In genomic region chr9:71594566-71594965, GRCh38 we compare ENCODE assay signal across 28 cellular contexts.
"Had no signal": no experiment of that assay in that cellular context is flagged by ENCODE, and none has a peak within 500 bp of the region (broad histone marks: within the 10 kb centered on the region; RNA-seq: fewer than 3 reads in every experiment).

No MANE protein-coding gene starts in this region.

- H3K27ac ChIP-seq: left lung, lower lobe of right lung, pancreas, prostate gland, skin epidermis, spleen, suprapubic skin, thoracic aorta, tibial artery, upper lobe of right lung, uterus had no signal

- H3K36me3 ChIP-seq: left lung, lower lobe of right lung, pancreas, prostate gland, spleen, suprapubic skin, thoracic aorta, tibial artery, upper lobe of right lung, uterus had no signal

- H3K4me1 ChIP-seq: left lung, lower lobe of right lung, pancreas, prostate gland, spleen, suprapubic skin, tibial artery, upper lobe of right lung, uterus had no signal

- H3K36me3 Mint-ChIP-seq: naive thymus-derived CD8-positive, alpha-beta T cell; stimulated activated effector memory CD8-positive, alpha-beta T cell treated with anti-CD3 and anti-CD28 coated beads, Interleukin-12 subunit alpha, Interleukin-12 subunit beta, amount 100 ng/mL, for 72 hours had no signal

- H3K27ac Mint-ChIP-seq: immature natural killer cell; naive thymus-derived CD8-positive, alpha-beta T cell; stimulated activated effector memory CD8-positive, alpha-beta T cell treated with anti-CD3 and anti-CD28 coated beads, Interleukin-12 subunit alpha, Interleukin-12 subunit beta, amount 100 ng/mL, for 72 hours; stimulated activated naive CD8-positive, alpha-beta T cell treated with anti-CD3 and anti-CD28 coated beads, Interleukin-15, Interleukin-2, amounts not matched to agents 100 ng/mL and 50 ng/mL, for 24 hours had no signal

- DNase-seq: hypothalamus; immature natural killer cell; kidney; left colon; left lung; lower lobe of right lung; naive thymus-derived CD8-positive, alpha-beta T cell; nucleus accumbens; pancreas; posterior cingulate gyrus; retina; right cardiac atrium; spleen; stimulated activated CD4-positive, alpha-beta T cell treated with anti-CD3 and anti-CD28 coated beads, Interleukin-4, amount 100 ng/mL, for 24 hours; stimulated activated naive CD4-positive, alpha-beta T cell; tibial artery; trophoblast cell; upper lobe of right lung; uterus had no signal

- H3K9me3 Mint-ChIP-seq: naive thymus-derived CD8-positive, alpha-beta T cell; stimulated activated effector memory CD8-positive, alpha-beta T cell treated with anti-CD3 and anti-CD28 coated beads, Interleukin-12 subunit alpha, Interleukin-12 subunit beta, amount 100 ng/mL, for 72 hours; stimulated activated naive CD8-positive, alpha-beta T cell treated with anti-CD3 and anti-CD28 coated beads, Interleukin-15, Interleukin-2, amounts not matched to agents 100 ng/mL and 50 ng/mL, for 24 hours had no signal

- H3K27me3 ChIP-seq: left lung, pancreas, suprapubic skin, tibial artery, upper lobe of right lung, uterus had no signal

- H3K4me1 Mint-ChIP-seq: immature natural killer cell; naive thymus-derived CD8-positive, alpha-beta T cell; neural crest cell; stimulated activated effector memory CD8-positive, alpha-beta T cell treated with anti-CD3 and anti-CD28 coated beads, Interleukin-12 subunit alpha, Interleukin-12 subunit beta, amount 100 ng/mL, for 72 hours had no signal

- H3K9me3 ChIP-seq: left lung, lower lobe of right lung, pancreas, prostate gland, spleen, suprapubic skin, thoracic aorta, tibial artery, upper lobe of right lung, uterus had no signal

- FAIRE-seq: islet of Langerhans, kidney, pancreas had no signal

- H3K4me3 ChIP-seq: left lung, lower lobe of right lung, pancreas, prostate gland, skin epidermis, spleen, suprapubic skin, thoracic aorta, tibial artery, upper lobe of right lung, uterus had no signal

- H3K4me3 Mint-ChIP-seq: immature natural killer cell; naive thymus-derived CD8-positive, alpha-beta T cell; nephron; neural crest cell; stimulated activated effector memory CD8-positive, alpha-beta T cell treated with anti-CD3 and anti-CD28 coated beads, Interleukin-12 subunit alpha, Interleukin-12 subunit beta, amount 100 ng/mL, for 72 hours; stimulated activated naive CD8-positive, alpha-beta T cell treated with anti-CD3 and anti-CD28 coated beads, Interleukin-15, Interleukin-2, amounts not matched to agents 100 ng/mL and 50 ng/mL, for 24 hours had no signal
